31 cellular contexts compared by ENCODE assay signal in genomic region chr11:23155503-23155902, GRCh38.
DNase-seq lines count a peak whose midpoint lies in the region; ATAC-seq, FAIRE-seq and TF ChIP-seq lines count a peak whose summit lies in the region.
"Had no signal": no experiment of that assay in that cellular context is flagged by ENCODE, and none has a peak within 500 bp of the region (broad histone marks: within the 10 kb centered on the region; RNA-seq: fewer than 3 reads in every experiment).

No MANE protein-coding gene starts in this region.

- H3K9ac ChIP-seq in HepG2 (ENCODE audit: insufficient read depth, low read depth, low read length) (no peak overlapping the region), IMR-90 (ENCODE audit: low read depth, low read length) (no peak overlapping the region)
- H3K9ac ChIP-seq: BLaER1; BLaER1 treated with 17β-estradiol and CSF1 and Interleukin-3, amounts not matched to agents 10 nM and 100 nM had no signal

- FAIRE-seq in HepG2 (lab: Jason Lieb, UNC) (no peak), A549 (lab: Jason Lieb, UNC) (no peak)
- FAIRE-seq: D721Med had no signal

- no peak overlapping the region for H2BK20ac ChIP-seq in IMR-90 (ENCODE audit: low read depth, low read length)

- BruUV-seq in HepG2 (replicated peaks; lab: Mats Ljungman, UMichigan) (no TSS peak), IMR-90 (replicated peaks; lab: Mats Ljungman, UMichigan) (no TSS peak)

- H2BK5ac ChIP-seq in IMR-90 (ENCODE audit: low read depth, low read length, poor library complexity, severe bottlenecking), result no peak overlapping the region

- no peak overlapping the region for H2AK9ac ChIP-seq in IMR-90 (replicated peaks; ENCODE audit: low read depth, low read length, poor library complexity)

- in situ Hi-C loops in HepG2 (cut with HindIII; ENCODE audit: extremely low pct_ligation_motif_present, low pct_unique_long_range_greater_than_20kb), result no loop called here
- in situ Hi-C loops in IMR-90 (cut with MboI; ENCODE audit: low sequenced_read_pairs), result no loop called here
- in situ Hi-C loops in HAP-1 (cut with MboI; ENCODE audit: low sequenced_read_pairs), result no loop called here

- intact Hi-C loops in HepG2 (cut with micrococcal nuclease; ENCODE audit: unreplicated experiment), result no loop called here
- intact Hi-C loops in right lobe of liver (cut with DNase I), result no loop called here
- intact Hi-C loops in IMR-90 (cut with micrococcal nuclease), result no loop called here

- no peak overlapping the region for H3K56ac ChIP-seq in IMR-90 (ENCODE audit: extremely low read depth, insufficient read depth, low read length)

- TF ChIP-seq CTCF in HepG2 (CRISPR knock-in tag; IDR thresholded peaks at IDR 0.05) (no peak), right lobe of liver (IDR thresholded peaks at IDR 0.05) (no peak), A549 (IDR thresholded peaks at IDR 0.05) (no peak), IMR-90 (conservative IDR thresholded peaks at IDR 0.05; ENCODE audit: low read depth, low read length) (no peak), right atrium auricular region (IDR thresholded peaks at IDR 0.05) (no peak)

- no peak overlapping the region for H4K91ac ChIP-seq in IMR-90 (ENCODE audit: insufficient read depth, low read depth, low read length)

- no peak overlapping the region for H2AK5ac ChIP-seq in IMR-90 (ENCODE audit: low read depth, low read length)

- no peak overlapping the region for H4K8ac ChIP-seq in IMR-90 (ENCODE audit: low read depth in 2 of 2, low read length in 2 of 2)

- H2BK15ac ChIP-seq in IMR-90 (ENCODE audit: low read depth, low read length), result no peak overlapping the region

- TF ChIP-seq EP300 in HepG2 (IDR thresholded peaks at IDR 0.05; ENCODE audit: low read depth in 2 of 2, low read length in 2 of 2) (no peak), HepG2 (CRISPR knock-in tag; IDR thresholded peaks at IDR 0.05; ENCODE audit: borderline replicate concordance) (no peak), A549 (IDR thresholded peaks at IDR 0.05) (no peak)

- H3K4me3 ChIP-seq in HepG2 (replicated peaks in 1 of 3; ENCODE audit: insufficient read depth in 1 of 3, low read depth in 2 of 3, low read length in 3 of 3) (no peak overlapping the region), right lobe of liver (no peak overlapping the region), A549 (no peak overlapping the region), IMR-90 (ENCODE audit: insufficient read depth, low read depth, low read length) (no peak overlapping the region), right atrium auricular region (no peak overlapping the region), HAP-1 (no peak overlapping the region)
- H3K4me3 ChIP-seq: BLaER1; BLaER1 treated with 17β-estradiol and CSF1 and Interleukin-3, amounts not matched to agents 10 nM and 100 nM had no signal

- no peak overlapping the region for H3K18ac ChIP-seq in IMR-90 (ENCODE audit: low read depth, low read length)

- H3K23ac ChIP-seq in IMR-90 (ENCODE audit: low read depth, low read length), result no peak overlapping the region

- POLR2A ChIA-PET in HepG2 (lab: Yijun Ruan, JAX), result no interaction called here
- POLR2A ChIA-PET in A549 (lab: Yijun Ruan, JAX), result no interaction called here
- POLR2A ChIA-PET in IMR-90 (lab: Charles Lee; ENCODE audit: unreplicated experiment), result no interaction called here

- H3K4ac ChIP-seq in IMR-90 (ENCODE audit: low read depth, low read length), result no peak overlapping the region

- no peaks in the 10 kb centered on the region for H3K79me2 ChIP-seq in HepG2 (ENCODE audit: insufficient read depth, low read length)

- H3K4me1 ChIP-seq in HepG2 (ENCODE audit: insufficient read depth, low read length) (no peaks in the 10 kb centered on the region), right lobe of liver (no peaks in the 10 kb centered on the region), A549 (no peaks in the 10 kb centered on the region), IMR-90 (ENCODE audit: control insufficient read depth, insufficient read depth, low read length) (no peaks in the 10 kb centered on the region), right atrium auricular region (no peaks in the 10 kb centered on the region), HAP-1 (no peaks in the 10 kb centered on the region)
- H3K4me1 ChIP-seq: BE2C; BLaER1; BLaER1 treated with 17β-estradiol and CSF1 and Interleukin-3, amounts not matched to agents 10 nM and 100 nM; Caco-2 had no signal

- no peak for TF ChIP-seq POLR2A in HepG2 (IDR thresholded peaks at IDR 0.05; ENCODE audit: insufficient read depth in 1 of 2, low read depth in 2 of 2, low read length in 2 of 2)
- TF ChIP-seq POLR2A in right lobe of liver (IDR thresholded peaks at IDR 0.05), result no peak
- TF ChIP-seq POLR2A in A549 (IDR thresholded peaks at IDR 0.05; ENCODE audit: low read length), result no peak
- no peak for TF ChIP-seq POLR2A in IMR-90 (IDR thresholded peaks at IDR 0.05; ENCODE audit: low read depth, low read length)

- no peak overlapping the region for H4K5ac ChIP-seq in IMR-90 (ENCODE audit: low read depth, low read length)

- dilution Hi-C loops in IMR-90 (cut with HindIII; ENCODE audit: low sequenced_read_pairs, unreplicated experiment), result no loop called here

- ATAC-seq in HepG2 (no peak), right lobe of liver (no peak), A549 (no peak), IMR-90 (ENCODE audit: low read depth) (no peak)
- ATAC-seq: CD8-positive, alpha-beta T cell had no signal

- H3K9me1 ChIP-seq in IMR-90 (ENCODE audit: insufficient read depth, low read length), result no peaks in the 10 kb centered on the region

- H3K27ac ChIP-seq in HepG2 (ENCODE audit: extremely low read length, insufficient read depth, low read length) (no peak overlapping the region), right lobe of liver (no peak overlapping the region), A549 (no peak overlapping the region), IMR-90 (ENCODE audit: insufficient read depth, low read length) (no peak overlapping the region), right atrium auricular region (no peak overlapping the region)
- H3K27ac ChIP-seq: 22Rv1; BLaER1; BLaER1 treated with 17β-estradiol and CSF1 and Interleukin-3, amounts not matched to agents 10 nM and 100 nM; C4-2B had no signal

- no peaks in the 10 kb centered on the region for H3K9me3 ChIP-seq in HepG2 (ENCODE audit: low read length)
- H3K9me3 ChIP-seq in right lobe of liver, result no peaks in the 10 kb centered on the region
- H3K9me3 ChIP-seq in A549, result no peaks in the 10 kb centered on the region
- H3K9me3 ChIP-seq in IMR-90 (ENCODE audit: control insufficient read depth, insufficient read depth, low read length), result no peaks in the 10 kb centered on the region
- no peaks in the 10 kb centered on the region for H3K9me3 ChIP-seq in right atrium auricular region
- no peaks in the 10 kb centered on the region for H3K9me3 ChIP-seq in HAP-1
- H3K9me3 ChIP-seq: BE2C; BLaER1; BLaER1 treated with 17β-estradiol and CSF1 and Interleukin-3, amounts not matched to agents 10 nM and 100 nM; Caco-2 had no signal

- H3K36me3 ChIP-seq in HepG2 (replicated peaks in 1 of 2; ENCODE audit: control insufficient read depth in 1 of 2, insufficient read depth in 2 of 2, low read length in 2 of 2) (no peaks in the 10 kb centered on the region), right lobe of liver (no peaks in the 10 kb centered on the region), IMR-90 (ENCODE audit: control insufficient read depth, insufficient read depth, low read length) (no peaks in the 10 kb centered on the region), right atrium auricular region (no peaks in the 10 kb centered on the region), HAP-1 (replicated peaks) (no peaks in the 10 kb centered on the region)
- H3K36me3 ChIP-seq: BE2C; BLaER1; BLaER1 treated with 17β-estradiol and CSF1 and Interleukin-3, amounts not matched to agents 10 nM and 100 nM had no signal

- H3K14ac ChIP-seq in IMR-90 (replicated peaks; ENCODE audit: low read depth, low read length), result no peak overlapping the region

- CTCF ChIA-PET in HepG2 (lab: Yijun Ruan, JAX; ENCODE audit: low intra/inter-chr PET ratio, low total read pairs), result no interaction called here
- CTCF ChIA-PET in A549 (lab: Yijun Ruan, JAX), result no interaction called here
- CTCF ChIA-PET in IMR-90 (lab: Yijun Ruan, JAX), result no interaction called here

- H3K79me1 ChIP-seq in IMR-90 (ENCODE audit: low read depth in 1 of 2, low read length in 2 of 2), result no peaks in the 10 kb centered on the region

- no peaks in the 10 kb centered on the region for H3K27me3 ChIP-seq in HepG2 (ENCODE audit: control insufficient read depth in 1 of 2, insufficient read depth in 2 of 2, low read length in 2 of 2)
- no peaks in the 10 kb centered on the region for H3K27me3 ChIP-seq in right lobe of liver
- no peaks in the 10 kb centered on the region for H3K27me3 ChIP-seq in IMR-90 (ENCODE audit: control insufficient read depth, insufficient read depth, low read length)
- H3K27me3 ChIP-seq in right atrium auricular region, result no peaks in the 10 kb centered on the region
- H3K27me3 ChIP-seq in HAP-1 (ENCODE audit: low read depth), result no peaks in the 10 kb centered on the region
- H3K27me3 ChIP-seq: BE2C; BLaER1; BLaER1 treated with 17β-estradiol and CSF1 and Interleukin-3, amounts not matched to agents 10 nM and 100 nM had no signal

- H2BK120ac ChIP-seq in IMR-90 (ENCODE audit: low read depth, low read length), result no peak overlapping the region

- H4K20me1 ChIP-seq in HepG2 (ENCODE audit: insufficient read depth, low read length) (no peaks in the 10 kb centered on the region), IMR-90 (ENCODE audit: insufficient read depth, low read length) (no peaks in the 10 kb centered on the region)
- H4K20me1 ChIP-seq: BLaER1; BLaER1 treated with 17β-estradiol and CSF1 and Interleukin-3, amounts not matched to agents 10 nM and 100 nM had no signal

- 5% methylated on average over 1 of the region's 1 CpG for WGBS in HepG2 (ENCODE audit: low lambda C conversion rate)
- WGBS in right lobe of liver (ENCODE audit: insufficient coverage, low coverage, low lambda C conversion rate, missing lambda C conversion rate), result 86% methylated on average over 1 of the region's 1 CpG
- WGBS in A549 (ENCODE audit: missing lambda C conversion rate), result 8% methylated on average over 1 of the region's 1 CpG
- WGBS in IMR-90 (ENCODE audit: extremely low coverage in 2 of 2, insufficient read length in 1 of 2), 2 experiments, result no CpG with 5 or more reads among the region's 1 CpG

- H2AFZ ChIP-seq in HepG2 (ENCODE audit: low read length) (no peak overlapping the region), IMR-90 (replicated peaks; ENCODE audit: low read length, poor library complexity) (no peak overlapping the region)

- H3K4me2 ChIP-seq in HepG2 (ENCODE audit: low read depth, low read length) (no peak overlapping the region), A549 (no peak overlapping the region), IMR-90 (ENCODE audit: low read depth, low read length) (no peak overlapping the region)
- H3K4me2 ChIP-seq: BLaER1; BLaER1 treated with 17β-estradiol and CSF1 and Interleukin-3, amounts not matched to agents 10 nM and 100 nM had no signal

- TF ChIP-seq RAD21 in HepG2 (CRISPR knock-in tag; IDR thresholded peaks at IDR 0.05) (no peak), A549 (conservative IDR thresholded peaks at IDR 0.05 in 1 of 2, IDR thresholded peaks at IDR 0.05 in 1 of 2) (no peak), IMR-90 (IDR thresholded peaks at IDR 0.05; ENCODE audit: low read length) (no peak)

- DNase-seq in HepG2 (ENCODE audit: low spot score) (no peak), right lobe of liver (no peak), A549 (ENCODE audit: low read depth in 1 of 2, low spot score in 1 of 2) (no peak), IMR-90 (no peak), right atrium auricular region (ENCODE audit: low spot score) (no peak), HAP-1 (ENCODE audit: low spot score in 2 of 2) (no peak)
- DNase-seq: 8988T; ACHN; AML-193; BE2C; C1 segment of cervical spinal cord; Caco-2; Calu3; CD4-positive, alpha-beta memory T cell; CD4-positive, alpha-beta T cell; CD4-positive, CD25-positive, alpha-beta regulatory T cell; CD8-positive, alpha-beta memory T cell; CD8-positive, alpha-beta T cell; COR-L47; DMS 273 treated with DMSO at 0.1 percent for 48 hours; DMS153; DMS53; DMS79; DMS79 treated with DMSO at 0.1 percent for 48 hours; DND-41; EL had no signal
